Comparison of ENCODE assay signal across 8 cellular contexts in the genomic region with DNA sequence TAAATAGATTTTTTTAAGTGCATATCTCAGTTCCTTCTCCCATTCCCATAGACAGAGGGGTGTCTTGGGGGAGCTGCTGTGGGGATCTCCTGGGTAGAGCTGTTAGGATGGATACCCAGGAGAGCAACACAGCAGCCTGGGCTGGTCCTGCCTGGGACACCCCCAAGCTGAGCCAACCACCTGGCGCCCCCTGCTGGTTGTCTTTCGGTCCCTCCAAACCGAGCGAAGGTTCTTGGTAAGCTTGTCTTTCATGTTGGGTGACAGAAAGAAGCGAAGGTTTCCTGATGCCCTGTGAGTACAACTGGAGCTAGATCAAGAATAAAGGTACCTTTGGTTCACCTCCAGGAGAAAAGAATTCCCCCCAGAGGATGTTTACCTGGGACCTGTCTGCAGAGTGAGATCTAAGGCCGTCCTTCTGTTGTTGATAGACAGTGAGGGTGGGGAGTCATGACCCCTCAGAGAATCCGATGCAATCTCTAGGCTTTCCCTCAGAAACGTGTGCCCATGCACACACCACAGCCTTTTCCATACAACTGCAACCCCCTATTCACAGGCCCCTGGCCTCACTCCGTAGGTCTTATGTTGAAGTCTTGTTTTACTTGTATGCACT. TPM values are rescaled to one million over a fixed set of nuclear protein-coding genes. Genes with fewer than 3 reads are reported as not detected.
DNase-seq lines count a peak whose midpoint lies in the region; ATAC-seq and TF ChIP-seq lines count a peak whose summit lies in the region.

No MANE protein-coding gene starts in this region.

- peak; percentile 56 for ATAC-seq in HG03196 (IDR thresholded peaks at IDR 0.05; ENCODE audit: unreplicated experiment)

- no peak overlapping the region for H3K9ac ChIP-seq in OCI-LY1 (ENCODE audit: low read length)

- intact Hi-C loops in esophagus squamous epithelium (cut with DNase I) = loop anchor here (10.0 kb wide), 1 partner anchor 209 kb away; no protein-coding TSS in a partner anchor

- H3K27me3 Mint-ChIP-seq in neural crest cell (ENCODE audit: low read depth) = no peaks in the 10 kb centered on the region

- no peaks in the 10 kb centered on the region for H3K36me3 ChIP-seq in OCI-LY1 (ENCODE audit: insufficient read depth, low read length)
- H3K36me3 ChIP-seq in esophagus squamous epithelium = peaks cover 5 to 78% (median 10%) of the 10 kb centered on the region in 3 donors

- peaks cover 4% of the 10 kb centered on the region for H3K4me1 Mint-ChIP-seq in neural crest cell

- H3K4me3 Mint-ChIP-seq in neural crest cell = no peak overlapping the region

- no peaks in the 10 kb centered on the region for H3K79me2 ChIP-seq in OCI-LY1 (ENCODE audit: insufficient read depth, low read length)

- no peaks in the 10 kb centered on the region for H3F3A ChIP-seq in OCI-LY1 (ENCODE audit: insufficient read depth, low read length)

- H3K4me1 ChIP-seq in OCI-LY1 (ENCODE audit: insufficient read depth, low read length, severe bottlenecking) (no peaks in the 10 kb centered on the region), esophagus squamous epithelium (peaks cover 0 to 4% (median 0%) of the 10 kb centered on the region in 3 donors)

- H3K9me3 Mint-ChIP-seq in neural crest cell = no peaks in the 10 kb centered on the region

- TF ChIP-seq POLR2A in esophagus squamous epithelium (IDR thresholded peaks at IDR 0.05) = no peak

- H3K4me3 ChIP-seq in OCI-LY1 (ENCODE audit: low read depth, low read length, poor library complexity, severe bottlenecking) (no peak overlapping the region), esophagus squamous epithelium (no peak overlapping the region)

- H3K4me2 ChIP-seq in OCI-LY1 (ENCODE audit: low read length) = no peak overlapping the region

- H3K36me3 Mint-ChIP-seq in neural crest cell (ENCODE audit: low read depth) = peaks cover 6% of the 10 kb centered on the region

- TF ChIP-seq CTCF in OCI-LY1 (IDR thresholded peaks at IDR 0.05; ENCODE audit: low read length) (peak; percentile 85), esophagus squamous epithelium (IDR thresholded peaks at IDR 0.05) (peak; percentile 66 to 90 (median 82)), neural crest cell (conservative IDR thresholded peaks at IDR 0.05) (peak; percentile 85)

- no peak overlapping the region for H2AFZ ChIP-seq in OCI-LY1 (ENCODE audit: low read length)

- H3K9me3 ChIP-seq in OCI-LY1 (ENCODE audit: low read length) (no peaks in the 10 kb centered on the region), esophagus squamous epithelium (no peaks in the 10 kb centered on the region)

- H3K27me3 ChIP-seq in OCI-LY1 (ENCODE audit: insufficient read depth, low read length) (no peaks in the 10 kb centered on the region; the same call in 1 of the 2 replicates), esophagus squamous epithelium (no peaks in the 10 kb centered on the region)

- H4K20me1 ChIP-seq in OCI-LY1 (ENCODE audit: insufficient read depth, low read length) = no peaks in the 10 kb centered on the region

- no peak overlapping the region for H3K27ac ChIP-seq in OCI-LY1 (ENCODE audit: low read depth, low read length, poor library complexity, severe bottlenecking)
- no peak overlapping the region for H3K27ac ChIP-seq in esophagus squamous epithelium

- no peak overlapping the region for H3K27ac Mint-ChIP-seq in neural crest cell (ENCODE audit: unreplicated experiment)

- H3K9me2 ChIP-seq in OCI-LY1 (ENCODE audit: low read depth, low read length) = no peaks in the 10 kb centered on the region

- DNase-seq in NCI-H524 (lab: John Stamatoyannopoulos, UW) = peak; percentile 32 to 71
- no peak for DNase-seq in NCI-H524 treated with DMSO at 0.1 percent for 48 hours (lab: John Stamatoyannopoulos, UW)
- peak; percentile 84 for DNase-seq in activated T-cell treated with anti-CD3 and anti-CD28 coated beads for 4 hours
- peak; percentile 5 for DNase-seq in esophagus squamous epithelium (lab: John Stamatoyannopoulos, UW)
- peak; percentile 65 for DNase-seq in neural crest cell (ENCODE audit: low read depth, low spot score)
- DNase-seq in stromal cell of bone marrow (ENCODE audit: low read depth) = peak; percentile 36

- 43 to 51% methylated on average over 6 to 8 of the region's 9 CpGs for WGBS in esophagus squamous epithelium, 2 donors

RNA-seq across cellular contexts. Expression of gene SNX9, which starts 50.8 kb away (rescaled TPM):
- total RNA-seq in esophagus squamous epithelium (10 to 100 TPM; 19.9 to 39.9 (median 33.5) TPM), neural crest cell (18.1 and 19.1 TPM in 2 replicates)
